Comparison of ENCODE assay signal across 8 cellular contexts in genomic region chr4:2468464-2469191, GRCh38. TPM values are rescaled to one million over a fixed set of nuclear protein-coding genes. Genes with fewer than 3 reads are reported as not detected.
DNase-seq lines count a peak whose midpoint lies in the region; ATAC-seq lines count a peak whose summit lies in the region.

Gene RNF4, plus strand, starts transcription at chr4:2469106. Its CDS starts 21,388 bp downstream, at chr4:2490494.

- peak within 1 kb of the TSS; percentile 98 for H3K4me3 Mint-ChIP-seq in activated CD4-positive, alpha-beta T cell treated with anti-CD3 and anti-CD28 coated beads, Interleukin-2, amount 10 ng/mL, durations not matched to agents 7 days and 5 days

- POLR2A ChIA-PET in activated CD4-positive, alpha-beta T cell treated with anti-CD3 and anti-CD28 coated beads, Interleukin-2, amount 10 ng/mL, durations not matched to agents 7 days and 5 days (lab: Charles Lee): interaction anchor here (0.6 to 1.4 kb wide), 5 partner anchors 16 to 259 kb away, joined by 3 to 5 read pairs (median 3); partner anchors contain the start of gene FAM193A

- CTCF ChIA-PET in activated CD4-positive, alpha-beta T cell treated with anti-CD3 and anti-CD28 coated beads, Interleukin-2, amount 10 ng/mL, durations not matched to agents 7 days and 5 days (lab: Charles Lee): interaction anchor here (1.0 to 3.0 kb wide), 8 partner anchors 10 to 248 kb away, joined by 3 to 12 read pairs (median 5); partner anchors contain the start of gene CFAP99

- DNase-seq in NCI-H69 (lab: John Stamatoyannopoulos, UW): peak; percentile 95
- peak; percentile 97 for DNase-seq in activated CD4-positive, alpha-beta T cell treated with anti-CD3 and anti-CD28 coated beads, Interleukin-2, amount 10 ng/mL, durations not matched to agents 7 days and 5 days
- DNase-seq in dedifferentiated amniotic fluid mesenchymal stem cell (ENCODE audit: extremely low spot score): peak; percentile 95
- DNase-seq in left lobe of liver (ENCODE audit: low spot score): peak; percentile 98
- peak; percentile 95 for DNase-seq in stimulated activated CD4-positive, alpha-beta T cell treated with anti-CD3 and anti-CD28 coated beads, Interleukin-2, amount 100 ng/mL, for 4 hours (ENCODE audit: low read depth)

- peak within 1 kb of the TSS; percentile 99 for H3K27ac ChIP-seq in BLaER1

- peaks cover 3% of the 10 kb centered on the region for H3K27me3 ChIP-seq in BLaER1

- peaks cover 42% of the 10 kb centered on the region for H3K36me3 Mint-ChIP-seq in activated CD4-positive, alpha-beta T cell treated with anti-CD3 and anti-CD28 coated beads, Interleukin-2, amount 10 ng/mL, durations not matched to agents 7 days and 5 days (ENCODE audit: low read depth)

- peak within 1 kb of the TSS; percentile 98 for H3K4me3 ChIP-seq in BLaER1

- peaks cover 14% of the 10 kb centered on the region for H3K9me3 ChIP-seq in BLaER1

- H3K4me1 ChIP-seq in BLaER1: peaks cover 43% of the 10 kb centered on the region

- H4K20me1 ChIP-seq in BLaER1: peaks cover 48% of the 10 kb centered on the region

- H3K9me3 Mint-ChIP-seq in activated CD4-positive, alpha-beta T cell treated with anti-CD3 and anti-CD28 coated beads, Interleukin-2, amount 10 ng/mL, durations not matched to agents 7 days and 5 days: no peaks in the 10 kb centered on the region

- ATAC-seq in GM19328 (IDR thresholded peaks at IDR 0.05; ENCODE audit: unreplicated experiment) (peak; percentile 71), HG03520 (IDR thresholded peaks at IDR 0.05; ENCODE audit: unreplicated experiment) (peak; percentile 73), left lobe of liver (peak; percentile 92)

- H3K36me3 ChIP-seq in BLaER1: peaks cover 31% of the 10 kb centered on the region

- H3K4me1 Mint-ChIP-seq in activated CD4-positive, alpha-beta T cell treated with anti-CD3 and anti-CD28 coated beads, Interleukin-2, amount 10 ng/mL, durations not matched to agents 7 days and 5 days: peaks cover 47% of the 10 kb centered on the region

- H3K27ac Mint-ChIP-seq in activated CD4-positive, alpha-beta T cell treated with anti-CD3 and anti-CD28 coated beads, Interleukin-2, amount 10 ng/mL, durations not matched to agents 7 days and 5 days: peak within 1 kb of the TSS; percentile 99

- H3K27me3 Mint-ChIP-seq in activated CD4-positive, alpha-beta T cell treated with anti-CD3 and anti-CD28 coated beads, Interleukin-2, amount 10 ng/mL, durations not matched to agents 7 days and 5 days: no peaks in the 10 kb centered on the region

- peak within 1 kb of the TSS; percentile 97 for H3K4me2 ChIP-seq in BLaER1

- H3K9ac ChIP-seq in BLaER1: peak within 1 kb of the TSS; percentile 99

RNA-seq across cellular contexts. Expression of gene RNF4, which starts in this region (rescaled TPM):
- 100 to 1,000 TPM in 1 of 2 experiments, 10 to 100 TPM in 1; 96.2 to 102 TPM for total RNA-seq in activated CD4-positive, alpha-beta T cell treated with anti-CD3 and anti-CD28 coated beads, Interleukin-2, amount 10 ng/mL, durations not matched to agents 7 days and 5 days
- total RNA-seq in left lobe of liver: 16.7 TPM

Comparison
In these comparisons a context has a peak if more than half of its experiments do, and no peak if none do; other contexts are left out.
1. Peak in every context shown above with its lines: DNase-seq, ATAC-seq, H3K4me3 ChIP-seq and H3K27ac ChIP-seq.